In genomic region chr18:79393181-79393598, GRCh38 we compare ENCODE assay signal across 1 cellular context.
TF ChIP-seq lines count a peak whose summit lies in the region.

No MANE protein-coding gene starts in this region.

TF ChIP-seq in GM12878, 131 proteins besides CTCF, POLR2A, EP300 and RAD21 (continued from another document):
- TF ChIP-seq TAF1 (IDR thresholded peaks at IDR 0.05; ENCODE audit: borderline replicate concordance, low read depth, low read length) (no peak), ZNF207 (IDR thresholded peaks at IDR 0.05; ENCODE audit: borderline replicate concordance) (no peak)
